ENCODE assay signal across 23 cellular contexts in the genomic region with DNA sequence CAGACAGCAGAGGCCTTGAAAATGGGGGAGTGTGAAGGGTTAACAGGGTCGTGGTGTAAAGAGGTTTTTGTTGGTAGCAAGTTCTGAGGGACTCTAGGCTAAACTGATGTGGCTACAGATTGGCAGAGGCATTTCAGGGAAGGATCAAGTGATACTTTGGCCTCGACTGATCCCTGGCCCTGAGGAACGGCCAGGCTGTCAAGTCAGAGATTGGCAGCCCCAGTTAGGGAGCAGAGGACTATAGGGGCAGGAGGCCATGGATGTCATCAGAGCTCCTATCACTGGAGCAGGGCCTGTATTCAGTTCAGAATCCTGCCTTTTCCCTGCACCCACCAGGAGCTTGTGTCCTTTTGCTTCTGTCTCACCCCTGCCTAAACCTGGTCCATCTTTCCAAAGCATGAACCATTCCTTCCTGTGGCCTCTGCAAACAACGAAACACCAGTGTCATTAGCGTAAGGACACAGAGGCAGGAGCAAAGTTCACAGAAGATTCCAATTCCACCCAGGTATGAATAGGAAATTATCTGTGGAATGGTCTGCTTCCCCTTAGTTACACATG.
"Had no signal": no experiment of that assay in that cellular context is flagged by ENCODE, and none has a peak within 500 bp of the region (broad histone marks: within the 10 kb centered on the region; RNA-seq: fewer than 3 reads in every experiment).

No MANE protein-coding gene starts in this region.

- H3K4me1 ChIP-seq: foreskin keratinocyte, gastroesophageal sphincter, left lung, lower lobe of right lung had no signal

- H3K4me3 ChIP-seq: coronary artery, dorsolateral prefrontal cortex, esophagus muscularis mucosa, gastroesophageal sphincter, heart left ventricle, left lung, lower lobe of right lung, mucosa of descending colon had no signal

- FAIRE-seq: colon, endothelial cell of umbilical vein, frontal cortex, kidney had no signal

- ATAC-seq: foreskin keratinocyte, gastroesophageal sphincter, heart left ventricle, left colon, left lung, left ventricle myocardium superior, lower lobe of right lung, mucosa of descending colon had no signal

- H3K27ac ChIP-seq: coronary artery, dorsolateral prefrontal cortex, esophagus muscularis mucosa, foreskin keratinocyte, gastroesophageal sphincter, heart left ventricle, left lung, lower lobe of right lung had no signal

- H3K27me3 ChIP-seq: esophagus muscularis mucosa, foreskin keratinocyte, gastroesophageal sphincter, left lung had no signal

- H3K9me3 ChIP-seq: gastroesophageal sphincter, heart left ventricle, left lung, lower lobe of right lung, mucosa of descending colon had no signal

- H3K36me3 ChIP-seq: esophagus muscularis mucosa, gastroesophageal sphincter, heart left ventricle, left lung, lower lobe of right lung had no signal

- DNase-seq: dermis blood vessel endothelial cell; dorsolateral prefrontal cortex; effector CD4-positive, alpha-beta T cell; effector memory CD4-positive, alpha-beta T cell; foreskin keratinocyte; heart left ventricle; hippocampal formation; immature natural killer cell; islet precursor cell; kidney; kidney glomerular epithelial cell; left colon; left lung; left ventricle myocardium superior; lower lobe of right lung; mesenchymal stem cell; mucosa of descending colon had no signal
